ENCODE assay signal across 1 cellular context in the genomic region with DNA sequence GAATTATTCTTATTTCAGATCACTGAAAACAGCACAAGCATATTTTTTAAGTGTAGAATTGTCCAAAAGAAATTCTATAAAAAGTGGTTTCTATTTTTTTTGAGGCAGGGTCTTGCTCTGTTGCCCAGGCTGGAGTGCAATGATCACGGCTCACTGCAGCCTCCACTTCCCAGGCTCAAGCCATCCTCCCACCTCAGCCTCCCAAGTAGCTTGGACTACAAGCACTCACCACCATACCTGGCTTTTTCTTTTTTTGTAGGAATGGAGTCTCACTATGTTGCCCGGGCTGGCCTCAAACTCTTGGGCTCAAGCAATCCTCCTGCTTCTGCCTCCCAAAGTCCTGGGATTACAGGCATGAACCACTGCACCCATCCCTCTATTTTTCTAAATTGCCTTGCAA. TPM values are rescaled to one million over a fixed set of nuclear protein-coding genes. Genes with fewer than 3 reads are reported as not detected.
"Had no signal": no experiment of that assay in that cellular context is flagged by ENCODE, and none has a peak within 500 bp of the region (broad histone marks: within the 10 kb centered on the region; RNA-seq: fewer than 3 reads in every experiment).

No MANE protein-coding gene starts in this region.

RNA-seq across cellular contexts. Expression of gene SPP1, which starts 34.7 kb away (rescaled TPM):
- polyA plus RNA-seq: IgD-negative memory B cell had no signal
